Comparison of ENCODE assay signal across 15 cellular contexts in the genomic region with DNA sequence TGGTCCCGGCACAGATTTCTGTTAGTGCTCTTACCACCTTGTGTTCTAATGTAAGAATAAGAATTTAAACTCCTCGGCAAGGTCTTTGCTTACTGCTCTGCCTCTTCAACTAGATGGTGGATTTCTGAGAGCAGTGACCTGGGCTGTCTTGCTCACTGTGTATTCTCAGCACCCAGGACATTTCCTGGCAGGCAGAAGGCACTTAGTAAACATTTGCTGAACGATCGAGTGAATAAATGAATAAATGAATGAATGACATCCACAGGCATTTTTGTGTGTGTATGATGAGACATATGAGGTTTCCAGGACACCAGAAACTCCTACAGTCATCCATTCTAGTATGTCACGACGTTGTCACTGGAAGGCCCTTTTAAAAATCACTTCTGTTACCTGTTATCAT.
DNase-seq lines count a peak whose midpoint lies in the region; ATAC-seq and TF ChIP-seq lines count a peak whose summit lies in the region.
"Had no signal": no experiment of that assay in that cellular context is flagged by ENCODE, and none has a peak within 500 bp of the region (broad histone marks: within the 10 kb centered on the region; RNA-seq: fewer than 3 reads in every experiment).

No MANE protein-coding gene starts in this region.

- no peaks in the 10 kb centered on the region for H3K27me3 ChIP-seq in RWPE2 (ENCODE audit: insufficient read depth, poor library complexity, severe bottlenecking)
- H3K27me3 ChIP-seq in esophagus (ENCODE audit: control insufficient read depth in 1 of 2, insufficient read depth in 2 of 2, low read length in 2 of 2) = no peaks in the 10 kb centered on the region
- H3K27me3 ChIP-seq in upper lobe of right lung = no peaks in the 10 kb centered on the region
- no peaks in the 10 kb centered on the region for H3K27me3 ChIP-seq in mesendoderm (ENCODE audit: insufficient read depth, low read length, poor library complexity)

- H3K27ac ChIP-seq in RWPE2 (ENCODE audit: poor library complexity, severe bottlenecking) (peak overlapping the region; percentile 68), esophagus (ENCODE audit: low read depth in 2 of 2, low read length in 1 of 2) (peak overlapping the region; percentile 72 to 77), upper lobe of right lung (peak overlapping the region; percentile 70), mesendoderm (ENCODE audit: low read depth, low read length) (no peak overlapping the region)

- no peak overlapping the region for H2BK15ac ChIP-seq in mesendoderm (replicated peaks; ENCODE audit: low read depth)

- H3K18ac ChIP-seq in mesendoderm (ENCODE audit: low read length) = no peak overlapping the region

- intact Hi-C loops in upper lobe of right lung (cut with DNase I) = no loop called here

- H3K36me3 Mint-ChIP-seq in osteocyte (ENCODE audit: unreplicated experiment) = no peaks in the 10 kb centered on the region

- H3K9me3 ChIP-seq in RWPE2 (ENCODE audit: severe bottlenecking) (no peaks in the 10 kb centered on the region), esophagus (ENCODE audit: control insufficient read depth in 2 of 2, insufficient read depth in 1 of 2, low read depth in 1 of 2, low read length in 1 of 2) (no peaks in the 10 kb centered on the region), upper lobe of right lung (no peaks in the 10 kb centered on the region)

- peak overlapping the region; percentile 94 for H3K27ac Mint-ChIP-seq in osteocyte (ENCODE audit: unreplicated experiment)
- H3K27ac Mint-ChIP-seq: progenitor cell of endocrine pancreas; stimulated activated naive CD8-positive, alpha-beta T cell treated with anti-CD3 and anti-CD28 coated beads, Interleukin-15, amount 100 ng/mL, for 72 hours had no signal

- H3K4me1 ChIP-seq in RWPE2 (ENCODE audit: insufficient read depth, poor library complexity, severe bottlenecking) (peaks cover 18% of the 10 kb centered on the region), esophagus (ENCODE audit: control insufficient read depth in 2 of 2, insufficient read depth in 2 of 2, low read length in 1 of 2) (peaks cover 0 to 2% of the 10 kb centered on the region in 2 donors), upper lobe of right lung (peaks cover 7% of the 10 kb centered on the region), mesendoderm (ENCODE audit: control insufficient read depth, low read depth, low read length) (no peaks in the 10 kb centered on the region)

- 70 to 76% methylated on average over 6 of the region's 6 CpGs for WGBS in esophagus, 2 donors
- WGBS in mesendoderm (ENCODE audit: extremely low coverage, insufficient coverage, low lambda C conversion rate) = no CpG with 5 or more reads among the region's 6 CpGs

- no peak overlapping the region for H2BK5ac ChIP-seq in mesendoderm (ENCODE audit: low read length)

- H2AK5ac ChIP-seq in mesendoderm (ENCODE audit: low read length) = no peak overlapping the region

- H3K4ac ChIP-seq in mesendoderm (ENCODE audit: low read depth, low read length) = no peak overlapping the region

- peak overlapping the region; percentile 36 for H3K4me3 Mint-ChIP-seq in osteocyte (ENCODE audit: unreplicated experiment)
- H3K4me3 Mint-ChIP-seq: stimulated activated naive CD8-positive, alpha-beta T cell treated with anti-CD3 and anti-CD28 coated beads, Interleukin-15, amount 100 ng/mL, for 72 hours had no signal

- no peaks in the 10 kb centered on the region for H3K79me1 ChIP-seq in mesendoderm (ENCODE audit: low read length)

- no peak overlapping the region for H3K56ac ChIP-seq in mesendoderm (ENCODE audit: low read length)

- H2BK120ac ChIP-seq in mesendoderm (ENCODE audit: low read depth, low read length) = no peak overlapping the region

- no peak overlapping the region for H3K9ac ChIP-seq in mesendoderm (ENCODE audit: low read length)

- no peaks in the 10 kb centered on the region for H3K79me2 ChIP-seq in mesendoderm (ENCODE audit: control insufficient read depth, insufficient read depth, low read length)

- H4K5ac ChIP-seq in mesendoderm (ENCODE audit: low read length) = no peak overlapping the region

- H3K36me3 ChIP-seq in RWPE2 (ENCODE audit: low read depth) = no peaks in the 10 kb centered on the region
- no peaks in the 10 kb centered on the region for H3K36me3 ChIP-seq in esophagus (ENCODE audit: control insufficient read depth in 2 of 2, insufficient read depth in 2 of 2, low read length in 1 of 2)
- no peaks in the 10 kb centered on the region for H3K36me3 ChIP-seq in upper lobe of right lung
- no peaks in the 10 kb centered on the region for H3K36me3 ChIP-seq in mesendoderm (ENCODE audit: control insufficient read depth, insufficient read depth, low read length)

- TF ChIP-seq CTCF in RWPE2 (IDR thresholded peaks at IDR 0.05; ENCODE audit: poor library complexity, severe bottlenecking) (no peak), osteocyte (IDR thresholded peaks at IDR 0.05) (no peak), upper lobe of right lung (IDR thresholded peaks at IDR 0.05) (no peak)

- H3K4me2 ChIP-seq in mesendoderm (ENCODE audit: low read length) = no peak overlapping the region

- H4K8ac ChIP-seq in mesendoderm (ENCODE audit: low read depth, low read length) = no peak overlapping the region

- DNase-seq in RWPE2 (ENCODE audit: low spot score) (no peak), osteocyte (ENCODE audit: extremely low spot score, unreplicated experiment) (no peak), upper lobe of right lung (no peak), mesendoderm (no peak), pons (ENCODE audit: low spot score) (no peak), A172 (ENCODE audit: low spot score) (no peak)
- DNase-seq: activated CD4-positive, CD25-positive, alpha-beta regulatory T cell; activated CD8-positive, alpha-beta memory T cell treated with anti-CD3 and anti-CD28 coated beads, Interleukin-2, amount 50 U/mL, for 4 hours; effector CD8-positive, alpha-beta T cell; Kasumi-1; NCI-H2029 treated with DMSO at 0.1 percent for 48 hours; stimulated activated naive CD8-positive, alpha-beta T cell treated with anti-CD3 and anti-CD28 coated beads, Interleukin-15, amount 100 ng/mL, for 72 hours; SW 1271 had no signal

- H3K4me1 Mint-ChIP-seq in osteocyte (ENCODE audit: unreplicated experiment) = peaks cover 84% of the 10 kb centered on the region
- H3K4me1 Mint-ChIP-seq: stimulated activated naive CD8-positive, alpha-beta T cell treated with anti-CD3 and anti-CD28 coated beads, Interleukin-15, amount 100 ng/mL, for 72 hours had no signal

- ATAC-seq in RWPE2 (ENCODE audit: low read depth) (no peak), upper lobe of right lung (no peak)
- ATAC-seq: stimulated activated naive CD8-positive, alpha-beta T cell treated with anti-CD3 and anti-CD28 coated beads, Interleukin-15, amount 100 ng/mL, for 72 hours had no signal

- H3K4me3 ChIP-seq in RWPE2 (ENCODE audit: severe bottlenecking) = no peak overlapping the region
- no peak overlapping the region for H3K4me3 ChIP-seq in esophagus (ENCODE audit: low read depth in 1 of 2, low read length in 2 of 2)
- no peak overlapping the region for H3K4me3 ChIP-seq in upper lobe of right lung
- no peak overlapping the region for H3K4me3 ChIP-seq in mesendoderm (ENCODE audit: low read length)

- H3K9me3 Mint-ChIP-seq in osteocyte (ENCODE audit: unreplicated experiment) = no peaks in the 10 kb centered on the region
- H3K9me3 Mint-ChIP-seq: stimulated activated naive CD8-positive, alpha-beta T cell treated with anti-CD3 and anti-CD28 coated beads, Interleukin-15, amount 100 ng/mL, for 72 hours had no signal

- H3K23ac ChIP-seq in mesendoderm (ENCODE audit: low read length) = no peak overlapping the region

- no peaks in the 10 kb centered on the region for H3K27me3 Mint-ChIP-seq in osteocyte (ENCODE audit: unreplicated experiment)
- H3K27me3 Mint-ChIP-seq: stimulated activated naive CD8-positive, alpha-beta T cell treated with anti-CD3 and anti-CD28 coated beads, Interleukin-15, amount 100 ng/mL, for 72 hours had no signal
